21 cellular contexts compared by ENCODE assay signal in genomic region chr1:245288796-245289195, GRCh38.
A peak's percentile ranks its signal among the peaks of the same experiment; 100 is the strongest.
DNase-seq lines count a peak whose midpoint lies in the region; ATAC-seq and TF ChIP-seq lines count a peak whose summit lies in the region.
"Had no signal": no experiment of that assay in that cellular context is flagged by ENCODE, and none has a peak within 500 bp of the region (broad histone marks: within the 10 kb centered on the region; RNA-seq: fewer than 3 reads in every experiment).

No MANE protein-coding gene starts in this region.

- H3K27me3 ChIP-seq in HCT116 (ENCODE audit: insufficient read depth, low read length) (peaks cover 5% of the 10 kb centered on the region; the same call in 1 of the 2 replicates), foreskin keratinocyte (no peaks in the 10 kb centered on the region), uterus (no peaks in the 10 kb centered on the region), Caco-2 (replicated peaks; ENCODE audit: control insufficient read depth, insufficient read depth, low read length) (no peaks in the 10 kb centered on the region)
- H3K27me3 ChIP-seq: SJCRH30 had no signal

- no peaks in the 10 kb centered on the region for H3K9me3 Mint-ChIP-seq in Caco-2 (ENCODE audit: unreplicated experiment)

- H3K36me3 Mint-ChIP-seq in Caco-2 (ENCODE audit: insufficient read depth, unreplicated experiment) = no peaks in the 10 kb centered on the region

- no peaks in the 10 kb centered on the region for H3K27me3 Mint-ChIP-seq in Caco-2 (ENCODE audit: insufficient read depth, unreplicated experiment)

- peak; percentile 38; the same call in 1 of the 2 replicates for ATAC-seq in HCT116
- ATAC-seq in foreskin keratinocyte = peak; percentile 20
- ATAC-seq: A549, K562, Panc1 had no signal

- H3K27ac ChIP-seq in HCT116 (ENCODE audit: low read depth, low read length) (no peak overlapping the region), foreskin keratinocyte (no peak overlapping the region), uterus (no peak overlapping the region)
- H3K27ac ChIP-seq: A549, SJCRH30 had no signal

- no peak overlapping the region for H3K4me2 ChIP-seq in HCT116 (ENCODE audit: low read length)
- H3K4me2 ChIP-seq: A549 had no signal

- no peak overlapping the region for H3K27ac Mint-ChIP-seq in Caco-2 (ENCODE audit: unreplicated experiment)
- H3K27ac Mint-ChIP-seq: B cell, CD14-positive monocyte had no signal

- no peaks in the 10 kb centered on the region for H3K36me3 ChIP-seq in HCT116 (ENCODE audit: control insufficient read depth in 1 of 2, insufficient read depth in 2 of 2, low read length in 2 of 2)
- H3K36me3 ChIP-seq in uterus = no peaks in the 10 kb centered on the region
- H3K36me3 ChIP-seq in Caco-2 (ENCODE audit: control insufficient read depth, insufficient read depth, low read length) = no peaks in the 10 kb centered on the region
- H3K36me3 ChIP-seq: SJCRH30 had no signal

- H3K4me3 ChIP-seq in HCT116 (replicated peaks in 1 of 2; ENCODE audit: low read depth in 1 of 2, low read length in 2 of 2) (no peak overlapping the region), uterus (no peak overlapping the region), Caco-2 (ENCODE audit: low read depth, low read length) (no peak overlapping the region)
- H3K4me3 ChIP-seq: A549, K562, SJCRH30 had no signal

- no peaks in the 10 kb centered on the region for H3K9me3 ChIP-seq in HCT116 (ENCODE audit: control insufficient read depth in 1 of 2, insufficient read depth in 1 of 2, low read depth in 1 of 2, low read length in 2 of 2)
- no peaks in the 10 kb centered on the region for H3K9me3 ChIP-seq in uterus
- H3K9me3 ChIP-seq in Caco-2 = no peaks in the 10 kb centered on the region
- H3K9me3 ChIP-seq: A549, SJCRH30 had no signal

- RAD21 ChIA-PET in HCT116 (lab: Charles Lee; ENCODE audit: low non-redundant PET in 1 of 2, low total read pairs in 2 of 2, uncharacterized antibody in 2 of 2, unreplicated experiment in 2 of 2) = no interaction called here

- H3K79me2 ChIP-seq in HCT116 (ENCODE audit: insufficient read depth, low read length) = no peaks in the 10 kb centered on the region

- H3K9me2 ChIP-seq in HCT116 (ENCODE audit: insufficient read depth) = no peaks in the 10 kb centered on the region

- H2AFZ ChIP-seq in HCT116 (ENCODE audit: low read depth, low read length, poor library complexity, severe bottlenecking) = no peak overlapping the region

- TF ChIP-seq RAD21 in HCT116 (IDR thresholded peaks at IDR 0.05; ENCODE audit: low read depth) = no peak

- CTCF ChIA-PET in HCT116 (lab: Charles Lee) = no interaction called here
- CTCF ChIA-PET in Caco-2 (lab: Charles Lee) = no interaction called here

- intact Hi-C loops in HCT116 (cut with micrococcal nuclease) = no loop called here
- intact Hi-C loops in uterus (cut with DNase I; ENCODE audit: low total_unique reads) = no loop called here
- intact Hi-C loops in Caco-2 (cut with micrococcal nuclease; ENCODE audit: unreplicated experiment) = no loop called here

- DNase-seq in A172 (ENCODE audit: low spot score) (peak; percentile 18), HCT116 (ENCODE audit: low read depth, low spot score) (peak; percentile 10), RPMI7951 (ENCODE audit: low read depth) (peak; percentile 39), foreskin keratinocyte (peak; percentile 38 to 64), DMS53 treated with DMSO at 0.1 percent for 48 hours (lab: John Stamatoyannopoulos, UW; ENCODE audit: unreplicated experiment) (no peak), uterus (no peak), Caco-2 (no peak), NCI-H2107 treated with DMSO at 0.1 percent for 48 hours (lab: John Stamatoyannopoulos, UW; ENCODE audit: unreplicated experiment) (no peak)
- DNase-seq: DMS79, NCI-H1092 treated with DMSO at 0.1 percent for 48 hours, NCI-H1436 treated with DMSO at 0.1 percent for 48 hours, NCI-H1930, NCI-H2227 treated with DMSO at 0.1 percent for 48 hours, NCI-H510A, NCI-H748 treated with DMSO at 0.1 percent for 48 hours had no signal

- H3K4me1 Mint-ChIP-seq in Caco-2 (ENCODE audit: low read depth, unreplicated experiment) = no peaks in the 10 kb centered on the region
- H3K4me1 Mint-ChIP-seq: B cell had no signal

- POLR2A ChIA-PET in HCT116 (lab: Charles Lee) = no interaction called here
- POLR2A ChIA-PET in Caco-2 (lab: Charles Lee) = no interaction called here

- TF ChIP-seq CTCF in HCT116 (IDR thresholded peaks at IDR 0.05 in 2 of 3, conservative IDR thresholded peaks at IDR 0.05 in 1 of 3; ENCODE audit: borderline replicate concordance in 1 of 3, insufficient read depth in 1 of 3, low read depth in 2 of 3, low read length in 2 of 3) (no peak), foreskin keratinocyte (conservative IDR thresholded peaks at IDR 0.05) (no peak), uterus (IDR thresholded peaks at IDR 0.05) (no peak), Caco-2 (IDR thresholded peaks at IDR 0.05; ENCODE audit: insufficient read depth in 1 of 2, low read depth in 1 of 2, low read length in 1 of 2, severe bottlenecking in 1 of 2, unreplicated experiment in 1 of 2) (no peak)

- H4K20me1 ChIP-seq in HCT116 (ENCODE audit: insufficient read depth) = no peaks in the 10 kb centered on the region

- no peak overlapping the region for H3K4me3 Mint-ChIP-seq in Caco-2 (ENCODE audit: unreplicated experiment)
- H3K4me3 Mint-ChIP-seq: B cell had no signal

- BruUV-seq in HCT116 (replicated peaks; lab: Mats Ljungman, UMichigan) (no TSS peak), Caco-2 (replicated peaks; lab: Mats Ljungman, UMichigan) (no TSS peak)

- H3K9ac ChIP-seq in HCT116 (ENCODE audit: low read length) = no peak overlapping the region

- H3K4me1 ChIP-seq in HCT116 (ENCODE audit: control insufficient read depth in 1 of 2, insufficient read depth in 2 of 2, low read length in 2 of 2) = no peaks in the 10 kb centered on the region
- no peaks in the 10 kb centered on the region for H3K4me1 ChIP-seq in foreskin keratinocyte
- no peaks in the 10 kb centered on the region for H3K4me1 ChIP-seq in uterus
- H3K4me1 ChIP-seq in Caco-2 = no peaks in the 10 kb centered on the region; the same call in 1 of the 2 replicates
- H3K4me1 ChIP-seq: A549, SJCRH30 had no signal

- no peak for TF ChIP-seq POLR2A in HCT116 (IDR thresholded peaks at IDR 0.05; ENCODE audit: borderline replicate concordance, extremely low read depth, insufficient read depth, insufficient read length)
- no peak for TF ChIP-seq POLR2A in uterus (IDR thresholded peaks at IDR 0.05)

TF ChIP-seq in HCT116, 20 proteins besides CTCF, POLR2A, EP300 and RAD21:
- TF ChIP-seq, protein P1, sequence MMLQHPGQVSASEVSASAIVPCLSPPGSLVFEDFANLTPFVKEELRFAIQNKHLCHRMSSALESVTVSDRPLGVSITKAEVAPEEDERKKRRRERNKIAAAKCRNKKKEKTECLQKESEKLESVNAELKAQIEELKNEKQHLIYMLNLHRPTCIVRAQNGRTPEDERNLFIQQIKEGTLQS (IDR thresholded peaks at IDR 0.05) = no peak
- no peak for TF ChIP-seq CBX3 (IDR thresholded peaks at IDR 0.05; ENCODE audit: low read depth)
- no peak for TF ChIP-seq SIN3A (IDR thresholded peaks at IDR 0.05; ENCODE audit: low read depth)
- TF ChIP-seq FOSL1 (IDR thresholded peaks at IDR 0.05; ENCODE audit: low read depth) = no peak

Comparison
In these comparisons a context has a peak if more than half of its experiments do, and no peak if none do; other contexts are left out.
1. DNase-seq: peak in A172 (single experiment), HCT116 (single experiment), RPMI7951 (single experiment) and foreskin keratinocyte (2 of 2); none in DMS53 treated with DMSO at 0.1 percent for 48 hours (single experiment), uterus (0 of 2), Caco-2 (0 of 2) and NCI-H2107 treated with DMSO at 0.1 percent for 48 hours (single experiment).